Comparison of ENCODE assay signal across 18 cellular contexts in genomic region chr1:165532053-165532452, GRCh38. TPM values are rescaled to one million over a fixed set of nuclear protein-coding genes. Genes with fewer than 3 reads are reported as not detected.
DNase-seq lines count a peak whose midpoint lies in the region; ATAC-seq and TF ChIP-seq lines count a peak whose summit lies in the region.
"Had no signal": no experiment of that assay in that cellular context is flagged by ENCODE, and none has a peak within 500 bp of the region (broad histone marks: within the 10 kb centered on the region; RNA-seq: fewer than 3 reads in every experiment).

No MANE protein-coding gene starts in this region.

- ATAC-seq in left ventricle myocardium superior (peak; percentile 5), Right ventricle myocardium superior (ENCODE audit: poor library complexity) (no peak), gastrocnemius medialis (peak in 1 of 2 donors; percentile 17)
- ATAC-seq: HCT116 had no signal

- H3K4me3 ChIP-seq in esophagus muscularis mucosa (no peak overlapping the region), gastrocnemius medialis (no peak overlapping the region), H7 (ENCODE audit: insufficient read depth, low read depth, low read length) (no peak overlapping the region), Peyer's patch (no peak overlapping the region)
- H3K4me3 ChIP-seq: GM23248 had no signal

- in situ Hi-C loops in gastrocnemius medialis (cut with MboI; ENCODE audit: low sequenced_read_pairs in 4 of 4) = no loop called here

- no peak for TF ChIP-seq EP300 in esophagus muscularis mucosa (IDR thresholded peaks at IDR 0.05)

- TF ChIP-seq POLR2A in esophagus muscularis mucosa (IDR thresholded peaks at IDR 0.05; ENCODE audit: low read depth) = no peak
- TF ChIP-seq POLR2A in gastrocnemius medialis (IDR thresholded peaks at IDR 0.05) = no peak
- TF ChIP-seq POLR2A in Peyer's patch (IDR thresholded peaks at IDR 0.05) = no peak

- H3K27ac ChIP-seq in esophagus muscularis mucosa (replicated peaks in 1 of 4) (no peak overlapping the region), gastrocnemius medialis (peak overlapping the region; percentile 36 to 77 (median 60)), Peyer's patch (no peak overlapping the region)
- H3K27ac ChIP-seq: GM23248 had no signal

- H3K27me3 ChIP-seq in esophagus muscularis mucosa (no peaks in the 10 kb centered on the region), gastrocnemius medialis (no peaks in the 10 kb centered on the region), H7 (ENCODE audit: control insufficient read depth, insufficient read depth, low read length) (no peaks in the 10 kb centered on the region), Peyer's patch (no peaks in the 10 kb centered on the region)

- DNase-seq in left ventricle myocardium superior (no peak), Right ventricle myocardium superior (no peak), esophagus muscularis mucosa (ENCODE audit: extremely low spot score) (peak; percentile 50), gastrocnemius medialis (peak in 1 of 2 donors; percentile 21), H7 (no peak), Peyer's patch (no peak), NCI-H2227 treated with DMSO at 0.1 percent for 48 hours (lab: John Stamatoyannopoulos, UW) (no peak)
- DNase-seq: C1 segment of cervical spinal cord; Calu3; CD4-positive, alpha-beta memory T cell; COR-L47; DND-41; GM23248; H9 had no signal

- no peak for TF ChIP-seq CTCF in esophagus muscularis mucosa (IDR thresholded peaks at IDR 0.05)
- TF ChIP-seq CTCF in gastrocnemius medialis (IDR thresholded peaks at IDR 0.05 in 4 of 5, conservative IDR thresholded peaks at IDR 0.05 in 1 of 5) = no peak
- TF ChIP-seq CTCF in Peyer's patch (IDR thresholded peaks at IDR 0.05) = no peak

- H3K36me3 ChIP-seq in esophagus muscularis mucosa = no peaks in the 10 kb centered on the region
- H3K36me3 ChIP-seq in gastrocnemius medialis = no peaks in the 10 kb centered on the region
- no peaks in the 10 kb centered on the region for H3K36me3 ChIP-seq in H7 (replicated peaks; ENCODE audit: control insufficient read depth, insufficient read depth, low read length)
- no peaks in the 10 kb centered on the region for H3K36me3 ChIP-seq in Peyer's patch

- H3K9me3 ChIP-seq in esophagus muscularis mucosa = no peaks in the 10 kb centered on the region
- no peaks in the 10 kb centered on the region for H3K9me3 ChIP-seq in gastrocnemius medialis
- no peaks in the 10 kb centered on the region for H3K9me3 ChIP-seq in Peyer's patch

- 76% methylated on average over 7 of the region's 7 CpGs for WGBS in esophagus muscularis mucosa

- H3K4me1 ChIP-seq in esophagus muscularis mucosa = peaks cover 0 to 4% (median 0%) of the 10 kb centered on the region in 4 donors
- peaks cover 39 to 45% of the 10 kb centered on the region in 2 donors for H3K4me1 ChIP-seq in gastrocnemius medialis
- H3K4me1 ChIP-seq in Peyer's patch = no peaks in the 10 kb centered on the region

- intact Hi-C loops in left ventricle myocardium superior (cut with micrococcal nuclease) (no loop called here), Right ventricle myocardium superior (cut with DNase I) (no loop called here), esophagus muscularis mucosa (cut with DNase I) (no loop called here), gastrocnemius medialis (cut with DNase I; ENCODE audit: low total_unique reads) (no loop called here)

RNA-seq across cellular contexts. Expression of gene LRRC52, which starts 11.7 kb away (rescaled TPM):
- total RNA-seq in left ventricle myocardium superior = not detected
- 0.38 TPM for total RNA-seq in Right ventricle myocardium superior
- under 1 TPM in 1 of 4 donors, not detected in 3; 0.17 TPM for total RNA-seq in esophagus muscularis mucosa
- total RNA-seq in gastrocnemius medialis = under 1 TPM in 1 of 4 donors, not detected in 3; 0.35 TPM
- not detected in 2 replicates for total RNA-seq in H7 (2014; rRNA removed; shearing (Covaris generic))
- not detected for total RNA-seq in Peyer's patch
- total RNA-seq: A172; A673; Calu3; CD4-positive, alpha-beta memory T cell; GM23248; H1; H9 had no signal

Comparison
In these comparisons a context has a peak if more than half of its experiments do, and no peak if none do; other contexts are left out.
1. H3K27ac ChIP-seq: peak in gastrocnemius medialis (4 of 4); none in esophagus muscularis mucosa (0 of 4) and Peyer's patch (0 of 4).